Comparison of ENCODE assay signal across 21 cellular contexts in the genomic region with DNA sequence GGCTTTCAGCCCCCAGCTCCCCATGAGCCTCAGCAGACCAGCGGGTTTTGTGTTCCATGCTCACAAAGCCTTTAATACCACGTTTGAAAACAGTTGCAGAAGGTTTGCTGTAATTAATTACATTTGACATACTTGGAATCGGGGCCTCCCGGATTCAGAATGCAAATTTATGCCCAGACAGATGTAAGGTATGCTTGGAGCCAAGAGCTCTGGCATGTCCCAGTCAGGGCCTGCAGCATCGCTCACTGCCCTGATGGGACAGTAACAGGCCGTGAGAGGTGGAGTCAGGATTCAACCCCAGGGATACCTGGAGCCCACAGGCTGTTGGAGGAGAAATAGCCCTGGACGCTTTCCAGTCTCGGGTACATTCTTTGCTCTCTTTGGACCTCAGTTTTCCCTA. TPM values are rescaled to one million over a fixed set of nuclear protein-coding genes. Genes with fewer than 3 reads are reported as not detected.
DNase-seq lines count a peak whose midpoint lies in the region; ATAC-seq, FAIRE-seq and TF ChIP-seq lines count a peak whose summit lies in the region.
"Had no signal": no experiment of that assay in that cellular context is flagged by ENCODE, and none has a peak within 500 bp of the region (broad histone marks: within the 10 kb centered on the region; RNA-seq: fewer than 3 reads in every experiment).

No MANE protein-coding gene starts in this region.

- H3K9me3 ChIP-seq in breast epithelium (no peaks in the 10 kb centered on the region), astrocyte (ENCODE audit: insufficient read depth, low read depth, low read length) (peaks cover 3% of the 10 kb centered on the region), keratinocyte (ENCODE audit: control insufficient read depth, low read depth, low read length) (peaks cover 2% of the 10 kb centered on the region), spleen (peaks cover 0 to 17% (median 12%) of the 10 kb centered on the region in 8 donors)

- H3K27ac ChIP-seq in breast epithelium (peak overlapping the region; percentile 10 to 36), astrocyte (ENCODE audit: low read depth, low read length) (no peak overlapping the region), keratinocyte (ENCODE audit: control insufficient read depth, insufficient read depth, low read length) (no peak overlapping the region), spleen (peak overlapping the region in 5 of 8 donors; percentile 61 to 78 (median 68))
- H3K27ac ChIP-seq: A549, BLaER1, SK-N-MC had no signal

- H3K27me3 Mint-ChIP-seq in MCF 10A (ENCODE audit: insufficient read depth, unreplicated experiment) (no peaks in the 10 kb centered on the region), astrocyte (ENCODE audit: low read depth, unreplicated experiment) (no peaks in the 10 kb centered on the region)
- H3K27me3 Mint-ChIP-seq: CD4-positive, alpha-beta memory T cell had no signal

- no peak for TF ChIP-seq CTCF in breast epithelium (IDR thresholded peaks at IDR 0.05)
- TF ChIP-seq CTCF in MCF 10A (IDR thresholded peaks at IDR 0.05; ENCODE audit: unreplicated experiment) = no peak
- no peak for TF ChIP-seq CTCF in astrocyte (IDR thresholded peaks at IDR 0.05; ENCODE audit: insufficient read depth, low read depth, low read length)
- TF ChIP-seq CTCF in keratinocyte (optimal IDR thresholded peaks at IDR 0.05 in 1 of 3, IDR thresholded peaks at IDR 0.05 in 1 of 3, conservative IDR thresholded peaks at IDR 0.05 in 1 of 3; ENCODE audit: extremely low read depth in 1 of 3, insufficient read depth in 2 of 3, low read length in 3 of 3) = no peak
- TF ChIP-seq CTCF in spleen (IDR thresholded peaks at IDR 0.05 in 8 of 11, conservative IDR thresholded peaks at IDR 0.05 in 3 of 11) = no peak

- peaks cover 6% of the 10 kb centered on the region for H3K4me1 Mint-ChIP-seq in MCF 10A (ENCODE audit: insufficient read depth, unreplicated experiment)
- H3K4me1 Mint-ChIP-seq in astrocyte (ENCODE audit: low read depth, unreplicated experiment) = peaks cover 29% of the 10 kb centered on the region

- no peaks in the 10 kb centered on the region for H3K27me3 ChIP-seq in breast epithelium
- no peaks in the 10 kb centered on the region for H3K27me3 ChIP-seq in astrocyte (ENCODE audit: insufficient read depth, low read length)
- no peaks in the 10 kb centered on the region for H3K27me3 ChIP-seq in keratinocyte (ENCODE audit: control insufficient read depth, extremely low read depth, insufficient read depth, low read length)
- H3K27me3 ChIP-seq in spleen (replicated peaks in 1 of 7) = no peaks in the 10 kb centered on the region
- H3K27me3 ChIP-seq: BLaER1 had no signal

- H3K36me3 ChIP-seq in breast epithelium (no peaks in the 10 kb centered on the region), astrocyte (ENCODE audit: insufficient read depth, low read length) (no peaks in the 10 kb centered on the region), keratinocyte (ENCODE audit: control insufficient read depth in 2 of 2, extremely low read depth in 1 of 2, insufficient read depth in 2 of 2, low read length in 2 of 2) (peaks cover 0 to 1% of the 10 kb centered on the region in 2 experiments), spleen (peaks cover 0 to 5% (median 0%) of the 10 kb centered on the region in 6 donors)

- no TSS peak for BruUV-seq in MCF 10A (replicated peaks; lab: Mats Ljungman, UMichigan)

- no peaks in the 10 kb centered on the region for H3K36me3 Mint-ChIP-seq in MCF 10A (ENCODE audit: insufficient read depth, unreplicated experiment)
- peaks cover 23% of the 10 kb centered on the region for H3K36me3 Mint-ChIP-seq in astrocyte (ENCODE audit: low read depth, unreplicated experiment)
- H3K36me3 Mint-ChIP-seq: CD4-positive, alpha-beta memory T cell had no signal

- TF ChIP-seq POLR2A in breast epithelium (IDR thresholded peaks at IDR 0.05) (no peak), spleen (IDR thresholded peaks at IDR 0.05) (no peak)

- FAIRE-seq in astrocyte (lab: Jason Lieb, UNC) (no peak), keratinocyte (lab: Jason Lieb, UNC) (no peak)
- FAIRE-seq: A549, GM12892, GM18507 had no signal

- H3K4me2 ChIP-seq in astrocyte (ENCODE audit: low read length) (no peak overlapping the region), keratinocyte (ENCODE audit: control insufficient read depth, extremely low read depth, insufficient read depth, low read depth, low read length) (no peak overlapping the region)
- H3K4me2 ChIP-seq: A549, BLaER1 had no signal

- H3K9ac ChIP-seq in astrocyte (ENCODE audit: low read length) (no peak overlapping the region), keratinocyte (ENCODE audit: control insufficient read depth, extremely low read depth, insufficient read depth, low read length) (no peak overlapping the region)
- H3K9ac ChIP-seq: BLaER1 had no signal

- POLR2A ChIA-PET in MCF 10A (lab: Yijun Ruan, JAX) = interaction anchor here (0.6 kb wide), 1 partner anchor 67 kb away, joined by 3 read pairs; no protein-coding TSS in a partner anchor

- H3K27ac Mint-ChIP-seq in MCF 10A (ENCODE audit: low read depth, unreplicated experiment) (no peak overlapping the region), astrocyte (ENCODE audit: unreplicated experiment) (no peak overlapping the region)
- H3K27ac Mint-ChIP-seq: CD4-positive, alpha-beta memory T cell had no signal

- no peak overlapping the region for H3K4me3 ChIP-seq in breast epithelium
- H3K4me3 ChIP-seq in astrocyte (ENCODE audit: insufficient read depth, low read depth, low read length) = no peak overlapping the region
- H3K4me3 ChIP-seq in keratinocyte (ENCODE audit: control insufficient read depth in 2 of 3, extremely low read depth in 1 of 3, insufficient read depth in 2 of 3, low read depth in 1 of 3, low read length in 3 of 3) = no peak overlapping the region
- no peak overlapping the region for H3K4me3 ChIP-seq in spleen
- H3K4me3 ChIP-seq: A549, BLaER1, SK-N-MC had no signal

- no peak overlapping the region for H2AFZ ChIP-seq in astrocyte (ENCODE audit: low read depth, low read length)
- peak overlapping the region; percentile 50 for H2AFZ ChIP-seq in keratinocyte (ENCODE audit: control insufficient read depth, low read length)

- H3K9me3 Mint-ChIP-seq in MCF 10A (ENCODE audit: unreplicated experiment) = peaks cover 11% of the 10 kb centered on the region
- H3K9me3 Mint-ChIP-seq in astrocyte (ENCODE audit: unreplicated experiment) = peaks cover 6% of the 10 kb centered on the region

- no peak overlapping the region for H3K4me3 Mint-ChIP-seq in MCF 10A (ENCODE audit: unreplicated experiment)
- H3K4me3 Mint-ChIP-seq in astrocyte (ENCODE audit: unreplicated experiment) = no peak overlapping the region
- H3K4me3 Mint-ChIP-seq: CD4-positive, alpha-beta memory T cell had no signal

- no peak for ATAC-seq in GM19397 (IDR thresholded peaks at IDR 0.05; ENCODE audit: unreplicated experiment)
- ATAC-seq in GM21526 (IDR thresholded peaks at IDR 0.05; ENCODE audit: low FRiP score, unreplicated experiment) = no peak
- ATAC-seq: A549, HCT116 had no signal

- H3K4me1 ChIP-seq in breast epithelium = no peaks in the 10 kb centered on the region
- H3K4me1 ChIP-seq in astrocyte (ENCODE audit: insufficient read depth, low read length) = peaks cover 10% of the 10 kb centered on the region
- H3K4me1 ChIP-seq in keratinocyte (ENCODE audit: control insufficient read depth, extremely low read depth, insufficient read depth, low read length) = peaks cover 12% of the 10 kb centered on the region
- H3K4me1 ChIP-seq in spleen = peaks cover 6 to 37% (median 28%) of the 10 kb centered on the region in 6 donors

- CTCF ChIA-PET in MCF 10A (lab: Yijun Ruan, JAX) = interaction anchor here (0.5 kb wide), 1 partner anchor 220 kb away, joined by 3 read pairs; no protein-coding TSS in a partner anchor

- no peaks in the 10 kb centered on the region for H3K9me1 ChIP-seq in keratinocyte (ENCODE audit: control insufficient read depth, extremely low read depth, insufficient read depth, low read length)

- 82 to 98% (median 90%) methylated on average over 6 to 8 of the region's 8 CpGs for WGBS in spleen, 5 donors

- H3K79me2 ChIP-seq in astrocyte (ENCODE audit: insufficient read depth, low read length) = peaks cover 95% of the 10 kb centered on the region
- peaks cover 15% of the 10 kb centered on the region for H3K79me2 ChIP-seq in keratinocyte (ENCODE audit: control insufficient read depth, insufficient read depth, low read length)

- dilution Hi-C loops in keratinocyte (cut with MboI; ENCODE audit: extremely low pct_ligation_motif_present, low sequenced_read_pairs) = no loop called here

- H4K20me1 ChIP-seq in astrocyte (ENCODE audit: insufficient read depth, low read length) (peaks cover 67% of the 10 kb centered on the region), keratinocyte (ENCODE audit: control insufficient read depth, extremely low read depth, insufficient read depth, low read length) (no peaks in the 10 kb centered on the region)

- intact Hi-C loops in breast epithelium (cut with DNase I; ENCODE audit: low total_unique reads) (no loop called here), MCF 10A (cut with micrococcal nuclease) (no loop called here), spleen (cut with DNase I; ENCODE audit: low total_unique reads) (loop anchor here (10.0 kb wide), 1 partner anchor 106 kb away; no protein-coding TSS in a partner anchor)

- DNase-seq in breast epithelium (ENCODE audit: low spot score in 2 of 2) (no peak), MCF 10A (ENCODE audit: unreplicated experiment) (no peak), astrocyte (ENCODE audit: low read depth) (peak; percentile 32), keratinocyte (ENCODE audit: low read depth, low spot score) (no peak), spleen (no peak), GOT3 (lab: John Stamatoyannopoulos, UW) (no peak)
- DNase-seq: CD4-positive, alpha-beta memory T cell; NCI-H1105; NCI-H1694; NCI-H2081 treated with DMSO at 0.1 percent for 48 hours; NCI-H82; OCI-M1; Right ventricle myocardium superior had no signal

RNA-seq across cellular contexts. Expression of a gene that starts 12.3 kb away (rescaled TPM):
- 10 to 100 TPM in 2 of 3 donors, 1 to 10 TPM in 1; 4.6 to 11.8 (median 10.4) TPM for total RNA-seq in breast epithelium
- total RNA-seq in MCF 10A (2022) = 4.8 and 6.6 TPM in 2 replicates
- 29.6 and 30.1 TPM in 2 replicates for total RNA-seq in astrocyte
- 2.0 to 4.6 TPM (median 2.5 TPM) in 3 replicates for polyA plus RNA-seq in keratinocyte
- polyA plus RNA-seq in keratinocyte (2011; ENCODE audit: low read depth) = 0.26 TPM
- polyA plus RNA-seq in keratinocyte (2011; cell fraction: cytosol; rRNA removed) = 2.6 and 3.5 TPM in 2 replicates
- polyA plus RNA-seq in keratinocyte (2011; cell fraction: nucleus; rRNA removed) = 8.9 and 9.9 TPM in 2 replicates
- 0.27 and 6.8 TPM in 2 replicates for polyA plus RNA-seq in keratinocyte (2012; ENCODE audit: low replicate concordance)
- 3.9 to 12.1 TPM (median 6.8 TPM) in 3 replicates for polyA minus RNA-seq in keratinocyte
- 3.1 TPM for polyA minus RNA-seq in keratinocyte (2011; cell fraction: cytosol; rRNA and poly(A)+ RNA removed)
- 8.0 and 11.7 TPM in 2 replicates for polyA minus RNA-seq in keratinocyte (2011; cell fraction: nucleus; rRNA and poly(A)+ RNA removed)
- 10 to 100 TPM in 4 of 7 donors, 1 to 10 TPM in 3; 5.2 to 14.8 (median 10.9) TPM for total RNA-seq in spleen
- polyA plus RNA-seq in spleen = 1 to 10 TPM in 2 of 3 donors, under 1 TPM in 1; 0.58 to 2.4 (median 1.0) TPM

Comparison
In these comparisons a context has a peak if more than half of its experiments do, and no peak if none do; other contexts are left out.
1. H3K27ac ChIP-seq: peak in breast epithelium (2 of 2) and spleen (5 of 8); none in astrocyte (single experiment) and keratinocyte (single experiment).